Comparison of ENCODE assay signal across 10 cellular contexts in the genomic region with DNA sequence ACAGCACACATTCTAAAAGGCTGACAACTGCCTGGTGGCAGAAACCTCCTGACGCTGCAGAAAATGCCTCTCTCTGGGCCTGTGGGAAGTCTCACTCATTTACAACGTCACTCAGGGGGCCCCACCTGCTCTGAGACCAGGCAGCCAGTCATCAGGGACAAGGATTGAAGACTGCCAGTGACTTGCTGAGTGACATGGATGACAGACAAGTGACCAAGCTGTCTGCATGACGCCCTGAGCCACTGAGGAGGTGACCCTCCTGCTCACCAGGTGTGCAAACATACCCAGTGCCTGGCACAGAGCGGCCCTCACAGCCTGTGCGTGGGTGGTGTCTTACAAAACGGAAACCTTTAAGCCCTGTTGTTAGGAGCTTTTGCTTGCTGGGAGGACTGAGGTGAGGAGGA.
A peak's percentile ranks its signal among the peaks of the same experiment; 100 is the strongest.
DNase-seq lines count a peak whose midpoint lies in the region; ATAC-seq and TF ChIP-seq lines count a peak whose summit lies in the region.
"Had no signal": no experiment of that assay in that cellular context is flagged by ENCODE, and none has a peak within 500 bp of the region (broad histone marks: within the 10 kb centered on the region; RNA-seq: fewer than 3 reads in every experiment).

No MANE protein-coding gene starts in this region.

- peaks cover 8 to 35% of the 10 kb centered on the region in 2 donors for H3K4me1 ChIP-seq in naive thymus-derived CD4-positive, alpha-beta T cell (ENCODE audit: control insufficient read depth in 2 of 2, insufficient read depth in 2 of 2, low read length in 2 of 2)
- H3K4me1 ChIP-seq in mesenchymal stem cell (ENCODE audit: control insufficient read depth, insufficient read depth, low read depth, low read length) (peaks cover 8% of the 10 kb centered on the region), GM23248 (ENCODE audit: insufficient read depth) (no peaks in the 10 kb centered on the region)

- H3K9me3 Mint-ChIP-seq in naive thymus-derived CD4-positive, alpha-beta T cell = no peaks in the 10 kb centered on the region
- H3K9me3 Mint-ChIP-seq: CD14-positive monocyte had no signal

- TF ChIP-seq RAD21 in Ishikawa (IDR thresholded peaks at IDR 0.05; ENCODE audit: low read depth) = no peak

- H2BK5ac ChIP-seq in mesenchymal stem cell (ENCODE audit: low read depth, low read length, poor library complexity, severe bottlenecking) = no peak overlapping the region

- no peaks in the 10 kb centered on the region for H3K79me1 ChIP-seq in mesenchymal stem cell (replicated peaks; ENCODE audit: low read length, poor library complexity, severe bottlenecking)

- intact Hi-C loops in naive thymus-derived CD4-positive, alpha-beta T cell (cut with micrococcal nuclease) = loop anchor here in 1 of 2 donors (1.0 to 5.0 kb wide), 3 partner anchors 40 to 1932 kb away; partner anchors contain the start of genes CHPF and TMEM198

- POLR2A ChIA-PET in naive thymus-derived CD4-positive, alpha-beta T cell (lab: Charles Lee) = interaction anchor here (1.3 kb wide), 1 partner anchor 11 kb away, joined by 4 read pairs; no protein-coding TSS in a partner anchor

- no peaks in the 10 kb centered on the region for H3F3A ChIP-seq in GM23248 (ENCODE audit: insufficient read depth)

- TF ChIP-seq EP300 in Ishikawa (IDR thresholded peaks at IDR 0.05; ENCODE audit: borderline replicate concordance) = no peak

- peak overlapping the region; percentile 19 for H3K4me3 ChIP-seq in naive thymus-derived CD4-positive, alpha-beta T cell (ENCODE audit: low read length)
- H3K4me3 ChIP-seq in mesenchymal stem cell (ENCODE audit: insufficient read depth in 1 of 2, low read depth in 1 of 2, low read length in 2 of 2) (no peak overlapping the region), GM23248 (no peak overlapping the region)

- H3K4me2 ChIP-seq in mesenchymal stem cell (ENCODE audit: low read length, poor library complexity, severe bottlenecking) (no peak overlapping the region), GM23248 (ENCODE audit: unreplicated experiment) (no peak overlapping the region)

- H3K9ac ChIP-seq in mesenchymal stem cell (ENCODE audit: low read length) (no peak overlapping the region), GM23248 (no peak overlapping the region)

- no peak overlapping the region for H2BK120ac ChIP-seq in mesenchymal stem cell (ENCODE audit: low read depth, low read length)

- H3K27ac Mint-ChIP-seq in naive thymus-derived CD4-positive, alpha-beta T cell = peak overlapping the region; percentile 76 to 98 (median 92)

- CTCF ChIA-PET in naive thymus-derived CD4-positive, alpha-beta T cell (lab: Charles Lee) = interaction anchor here (1.1 kb wide), 1 partner anchor 40 kb away, joined by 3 read pairs; no protein-coding TSS in a partner anchor

- H2AFZ ChIP-seq in mesenchymal stem cell (ENCODE audit: low read depth, low read length) (no peak overlapping the region), GM23248 (no peak overlapping the region)

- H3K14ac ChIP-seq in mesenchymal stem cell (ENCODE audit: low read length in 2 of 2) = no peak overlapping the region

- peaks cover 13 to 75% (median 63%) of the 10 kb centered on the region in 7 donors for H3K4me1 Mint-ChIP-seq in naive thymus-derived CD4-positive, alpha-beta T cell

- H3K4ac ChIP-seq in mesenchymal stem cell (ENCODE audit: low read depth in 1 of 2, low read length in 2 of 2) = no peak overlapping the region

- no peak overlapping the region for H2BK12ac ChIP-seq in mesenchymal stem cell (ENCODE audit: low read length in 2 of 2)

- H3K9me2 ChIP-seq in GM23248 (ENCODE audit: insufficient read depth) = no peaks in the 10 kb centered on the region

- H3K36me3 ChIP-seq in naive thymus-derived CD4-positive, alpha-beta T cell (ENCODE audit: control insufficient read depth in 2 of 3, insufficient read depth in 3 of 3, low read length in 3 of 3) = no peaks in the 10 kb centered on the region
- no peaks in the 10 kb centered on the region for H3K36me3 ChIP-seq in mesenchymal stem cell (ENCODE audit: control insufficient read depth in 1 of 2, insufficient read depth in 2 of 2, low read depth in 1 of 2, low read length in 2 of 2)
- H3K36me3 ChIP-seq in GM23248 (ENCODE audit: low read depth) = no peaks in the 10 kb centered on the region

- DNase-seq in COLO668 (lab: John Stamatoyannopoulos, UW; ENCODE audit: unreplicated experiment) = peak; percentile 95
- peak; percentile 81 for DNase-seq in activated CD8-positive, alpha-beta memory T cell treated with anti-CD3 and anti-CD28 coated beads for 24 hours
- peak; percentile 11 to 75 (median 57) for DNase-seq in naive thymus-derived CD4-positive, alpha-beta T cell
- DNase-seq in HK-2 (ENCODE audit: unreplicated experiment) = no peak
- DNase-seq in mesenchymal stem cell = no peak
- no peak for DNase-seq in pons (ENCODE audit: low spot score)
- DNase-seq in GM23248 = no peak

- H3K9me3 ChIP-seq in naive thymus-derived CD4-positive, alpha-beta T cell (ENCODE audit: control insufficient read depth in 2 of 3, low read length in 3 of 3) = no peaks in the 10 kb centered on the region
- H3K9me3 ChIP-seq in mesenchymal stem cell (ENCODE audit: control insufficient read depth, low read length) (no peaks in the 10 kb centered on the region), GM23248 (ENCODE audit: low read depth) (no peaks in the 10 kb centered on the region)

- no peaks in the 10 kb centered on the region for H3K79me2 ChIP-seq in GM23248 (ENCODE audit: insufficient read depth)

- H3K36me3 Mint-ChIP-seq in naive thymus-derived CD4-positive, alpha-beta T cell = peaks cover 0 to 2% (median 0%) of the 10 kb centered on the region in 5 donors
- H3K36me3 Mint-ChIP-seq: CD14-positive monocyte had no signal

- ATAC-seq in naive thymus-derived CD4-positive, alpha-beta T cell = peak; percentile 75
- ATAC-seq: Panc1 had no signal

- no peak overlapping the region for H2AK5ac ChIP-seq in mesenchymal stem cell (ENCODE audit: low read length, severe bottlenecking)

- 64% methylated on average over 6 of the region's 6 CpGs for WGBS in mesenchymal stem cell
- 74 to 81% methylated on average over 6 of the region's 6 CpGs for WGBS in GM23248 (ENCODE audit: low coverage in 1 of 2, low lambda C conversion rate in 2 of 2, missing lambda C conversion rate in 2 of 2), 2 experiments

- H3K18ac ChIP-seq in mesenchymal stem cell (ENCODE audit: low read depth in 1 of 2, low read length in 2 of 2) = no peak overlapping the region

- no peak overlapping the region for H4K91ac ChIP-seq in mesenchymal stem cell (ENCODE audit: low read length)

- H3K23ac ChIP-seq in mesenchymal stem cell (ENCODE audit: low read length in 2 of 2) = no peak overlapping the region

- no peak overlapping the region for H2BK15ac ChIP-seq in mesenchymal stem cell (ENCODE audit: low read depth, poor library complexity, severe bottlenecking)

- H4K8ac ChIP-seq in mesenchymal stem cell (ENCODE audit: low read length) = no peak overlapping the region

- peak overlapping the region; percentile 33 to 78 (median 66) for H3K4me3 Mint-ChIP-seq in naive thymus-derived CD4-positive, alpha-beta T cell

- no peaks in the 10 kb centered on the region for H3K27me3 ChIP-seq in naive thymus-derived CD4-positive, alpha-beta T cell (ENCODE audit: control insufficient read depth in 2 of 2, insufficient read depth in 2 of 2, low read length in 2 of 2)
- peaks cover 34 to 40% of the 10 kb centered on the region in 2 experiments for H3K27me3 ChIP-seq in mesenchymal stem cell (ENCODE audit: control insufficient read depth in 1 of 2, insufficient read depth in 1 of 2, low read length in 2 of 2)
- peaks cover 9% of the 10 kb centered on the region for H3K27me3 ChIP-seq in GM23248 (replicated peaks; ENCODE audit: insufficient read depth)

- in situ Hi-C loops in GM23248 (cut with MboI) = no loop called here

- no peaks in the 10 kb centered on the region for H4K20me1 ChIP-seq in GM23248 (ENCODE audit: insufficient read depth)

- no peaks in the 10 kb centered on the region for H3K27me3 Mint-ChIP-seq in naive thymus-derived CD4-positive, alpha-beta T cell

- H3K27ac ChIP-seq in naive thymus-derived CD4-positive, alpha-beta T cell (ENCODE audit: low read depth, low read length) = peak overlapping the region; percentile 68
- H3K27ac ChIP-seq in mesenchymal stem cell (ENCODE audit: low read length, poor library complexity, severe bottlenecking) = no peak overlapping the region
- no peak overlapping the region for H3K27ac ChIP-seq in GM23248

TF ChIP-seq in Ishikawa, 13 proteins besides CTCF, POLR2A, EP300 and RAD21:
- TF ChIP-seq EGR1 (IDR thresholded peaks at IDR 0.05) (peak; percentile 17; the same call in 1 of the 2 replicates), YY1 (IDR thresholded peaks at IDR 0.05; ENCODE audit: low read depth) (no peak)
TF ChIP-seq in Ishikawa: peak in this region for 1.

Comparison
In these comparisons a context has a peak if more than half of its experiments do, and no peak if none do; other contexts are left out.
1. DNase-seq: peak in COLO668 (single experiment), activated CD8-positive, alpha-beta memory T cell treated with anti-CD3 and anti-CD28 coated beads for 24 hours (single experiment) and naive thymus-derived CD4-positive, alpha-beta T cell (9 of 9); none in HK-2 (single experiment), mesenchymal stem cell (single experiment), pons (single experiment) and GM23248 (single experiment).